ENCODE assay signal across 8 cellular contexts in the genomic region with DNA sequence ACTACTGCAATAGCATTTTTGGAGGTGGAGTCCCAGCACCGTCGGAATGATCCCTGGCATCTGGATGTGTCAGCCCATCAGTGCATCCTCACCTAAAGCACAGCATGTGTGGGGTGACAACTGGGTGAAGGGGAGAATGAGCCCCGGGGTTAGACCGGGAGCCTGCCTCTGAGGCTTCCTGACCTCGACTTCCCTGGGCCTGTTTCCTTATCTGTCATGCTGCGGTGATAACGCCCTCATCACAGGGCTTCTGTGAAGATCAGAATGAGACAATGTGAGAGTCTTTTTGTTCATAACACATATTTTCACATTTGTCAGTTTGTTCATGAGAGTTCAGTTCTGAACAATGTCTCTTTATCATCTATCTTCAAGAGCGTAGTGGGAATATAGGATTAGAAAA. TPM values are rescaled to one million over a fixed set of nuclear protein-coding genes. Genes with fewer than 3 reads are reported as not detected.
A peak's percentile ranks its signal among the peaks of the same experiment; 100 is the strongest.
DNase-seq lines count a peak whose midpoint lies in the region; TF ChIP-seq lines count a peak whose summit lies in the region.

No MANE protein-coding gene starts in this region.

- POLR2A ChIA-PET in OCI-LY7 (lab: Charles Lee): interaction anchor here (0.9 kb wide), 1 partner anchor 52 kb away, joined by 3 read pairs; no protein-coding TSS in a partner anchor

- H3K4me3 ChIP-seq in GM23248 (no peak overlapping the region), hepatocyte (no peak overlapping the region), spleen (no peak overlapping the region), OCI-LY7 (ENCODE audit: low read depth, low read length, poor library complexity, severe bottlenecking) (no peak overlapping the region)

- H3F3A ChIP-seq in GM23248 (ENCODE audit: insufficient read depth): peaks cover 6% of the 10 kb centered on the region; the same call in 1 of the 2 replicates

- H2AFZ ChIP-seq in GM23248 (peak overlapping the region; percentile 26), hepatocyte (no peak overlapping the region), OCI-LY7 (ENCODE audit: low read length) (no peak overlapping the region)

- TF ChIP-seq CTCF in hepatocyte (IDR thresholded peaks at IDR 0.05; ENCODE audit: poor library complexity) (no peak), spleen (IDR thresholded peaks at IDR 0.05 in 8 of 11, conservative IDR thresholded peaks at IDR 0.05 in 3 of 11) (no peak), OCI-LY7 (conservative IDR thresholded peaks at IDR 0.05; ENCODE audit: low read length) (no peak)

- DNase-seq in GM23248 (no peak), hepatocyte (ENCODE audit: low spot score) (no peak), spleen (no peak), OCI-LY7 (ENCODE audit: low spot score) (no peak), retina (no peak), posterior vena cava (ENCODE audit: low spot score) (no peak), NCI-H510A treated with DMSO at 0.1 percent for 48 hours (lab: John Stamatoyannopoulos, UW) (no peak)

- H3K9me2 ChIP-seq in GM23248 (ENCODE audit: insufficient read depth): no peaks in the 10 kb centered on the region
- H3K9me2 ChIP-seq in hepatocyte (replicated peaks; ENCODE audit: insufficient read depth): no peaks in the 10 kb centered on the region
- H3K9me2 ChIP-seq in OCI-LY7 (ENCODE audit: insufficient read depth, low read length): no peaks in the 10 kb centered on the region

- peak overlapping the region; percentile 45 for H3K4me2 ChIP-seq in GM23248 (ENCODE audit: unreplicated experiment)
- H3K4me2 ChIP-seq in hepatocyte: peak overlapping the region; percentile 20
- no peak overlapping the region for H3K4me2 ChIP-seq in OCI-LY7 (ENCODE audit: low read length)

- H4K20me1 ChIP-seq in GM23248 (ENCODE audit: insufficient read depth) (no peaks in the 10 kb centered on the region), hepatocyte (ENCODE audit: insufficient read depth, poor library complexity, severe bottlenecking) (no peaks in the 10 kb centered on the region), OCI-LY7 (ENCODE audit: insufficient read depth, low read length) (no peaks in the 10 kb centered on the region)

- intact Hi-C loops in spleen (cut with DNase I; ENCODE audit: low total_unique reads): no loop called here
- intact Hi-C loops in OCI-LY7 (cut with micrococcal nuclease; ENCODE audit: unreplicated experiment): no loop called here
- intact Hi-C loops in posterior vena cava (cut with DNase I): no loop called here

- H3K4me1 ChIP-seq in GM23248 (ENCODE audit: insufficient read depth) (peaks cover 16% of the 10 kb centered on the region), hepatocyte (ENCODE audit: insufficient read depth) (peaks cover 23% of the 10 kb centered on the region), spleen (peaks cover 0 to 12% (median 5%) of the 10 kb centered on the region in 6 donors), OCI-LY7 (ENCODE audit: insufficient read depth, low read length, poor library complexity, severe bottlenecking) (no peaks in the 10 kb centered on the region)

- in situ Hi-C loops in GM23248 (cut with MboI): no loop called here

- 70 to 71% methylated on average over 7 to 8 of the region's 8 CpGs for WGBS in GM23248 (ENCODE audit: low coverage in 1 of 2, low lambda C conversion rate in 2 of 2, missing lambda C conversion rate in 2 of 2), 2 experiments
- 53% methylated on average over 8 of the region's 8 CpGs for WGBS in hepatocyte (ENCODE audit: low lambda C conversion rate, missing lambda C conversion rate)
- WGBS in spleen, 5 donors: 37 to 60% (median 50%) methylated on average over 8 of the region's 8 CpGs

- peak overlapping the region; percentile 75 for H3K27ac ChIP-seq in GM23248
- H3K27ac ChIP-seq in angular gyrus (ENCODE audit: low read depth, low read length): peak overlapping the region; percentile 46
- peak overlapping the region; percentile 93 for H3K27ac ChIP-seq in hepatocyte
- peak overlapping the region in 7 of 8 donors; percentile 61 to 82 (median 73) for H3K27ac ChIP-seq in spleen
- H3K27ac ChIP-seq in OCI-LY7 (ENCODE audit: low read depth, low read length, poor library complexity, severe bottlenecking): no peak overlapping the region

- H3K27me3 ChIP-seq in GM23248 (replicated peaks; ENCODE audit: insufficient read depth): no peaks in the 10 kb centered on the region
- H3K27me3 ChIP-seq in hepatocyte: no peaks in the 10 kb centered on the region
- H3K27me3 ChIP-seq in spleen (replicated peaks in 1 of 7): no peaks in the 10 kb centered on the region

- CTCF ChIA-PET in OCI-LY7 (lab: Charles Lee; ENCODE audit: unreplicated experiment): no interaction called here

- H3K36me3 ChIP-seq in GM23248 (ENCODE audit: low read depth): no peaks in the 10 kb centered on the region
- H3K36me3 ChIP-seq in hepatocyte (replicated peaks; ENCODE audit: insufficient read depth, low read depth): no peaks in the 10 kb centered on the region
- no peaks in the 10 kb centered on the region for H3K36me3 ChIP-seq in spleen
- H3K36me3 ChIP-seq in OCI-LY7 (ENCODE audit: insufficient read depth, low read length): no peaks in the 10 kb centered on the region

- TF ChIP-seq POLR2A in spleen (IDR thresholded peaks at IDR 0.05): no peak

- H3K9ac ChIP-seq in GM23248: peak overlapping the region; percentile 44; the same call in 1 of the 2 replicates

- no peaks in the 10 kb centered on the region for H3K9me3 ChIP-seq in GM23248 (ENCODE audit: low read depth)
- H3K9me3 ChIP-seq in hepatocyte (ENCODE audit: low read depth): no peaks in the 10 kb centered on the region
- H3K9me3 ChIP-seq in spleen: peaks cover 0 to 12% (median 7%) of the 10 kb centered on the region in 8 donors
- no peaks in the 10 kb centered on the region for H3K9me3 ChIP-seq in OCI-LY7 (ENCODE audit: low read length)

- H3K79me2 ChIP-seq in GM23248 (ENCODE audit: insufficient read depth) (no peaks in the 10 kb centered on the region), hepatocyte (no peaks in the 10 kb centered on the region), OCI-LY7 (ENCODE audit: insufficient read depth, low read depth, low read length) (no peaks in the 10 kb centered on the region)

- BruUV-seq in OCI-LY7 (replicated peaks; lab: Mats Ljungman, UMichigan): no TSS peak

RNA-seq across cellular contexts. Expression of a gene that starts 31.1 kb away (rescaled TPM):
- total RNA-seq in GM23248 (2014; rRNA removed; shearing (Covaris generic)): 0.25 TPM in 1 of 2 replicates, not detected in the other
- polyA plus RNA-seq in GM23248 (2016; fragmentation: Nextera tagmentation; extraction: Ambion mirVana): 0.51 and 0.69 TPM in 2 replicates
- total RNA-seq in hepatocyte: 26.4 and 29.3 TPM in 2 replicates
- 10.0 and 13.8 TPM in 2 replicates for polyA plus RNA-seq in hepatocyte
- 100 to 1,000 TPM in 1 of 7 donors, 10 to 100 TPM in 6; 30.0 to 107 (median 67.5) TPM for total RNA-seq in spleen
- 10 to 100 TPM; 28.0 to 43.9 (median 30.2) TPM for polyA plus RNA-seq in spleen
- total RNA-seq in OCI-LY7 (2014; rRNA removed; shearing (Covaris generic)): 0.03 TPM in 1 of 2 replicates, not detected in the other
- total RNA-seq in OCI-LY7 (2022): not detected in 2 replicates
- total RNA-seq in posterior vena cava: 100 to 1,000 TPM; 447 to 540 TPM

Comparison
In these comparisons a context has a peak if more than half of its experiments do, and no peak if none do; other contexts are left out.
1. RNA of a gene that starts 31.1 kb away (total RNA-seq): 447 to 540 TPM in posterior vena cava, 30.0 to 107 TPM in spleen and 26.4 to 29.3 TPM in hepatocyte; 0.25 TPM in GM23248 and 0.03 TPM in OCI-LY7; every median in the first group is over 10 times any median in the second.